11 cellular contexts compared by ENCODE assay signal in the genomic region with DNA sequence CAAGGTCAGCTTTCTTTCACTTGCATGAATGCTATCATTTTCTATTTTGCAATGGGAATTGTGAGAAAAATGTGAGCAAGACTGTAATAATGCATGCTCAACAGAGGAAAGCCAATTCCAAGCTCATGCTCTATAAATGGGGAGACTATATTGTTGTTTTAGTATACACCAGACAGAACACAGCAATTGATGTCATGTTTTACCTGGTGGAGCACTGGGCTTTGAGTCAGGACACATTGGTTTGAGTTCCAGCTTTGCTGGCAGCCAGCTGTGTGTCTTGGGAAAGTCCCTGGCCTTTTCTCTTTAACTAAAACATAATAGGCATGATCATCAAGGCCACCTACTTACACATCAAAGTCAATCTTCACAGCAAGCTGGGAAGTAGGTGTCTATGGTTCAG.
"Had no signal": no experiment of that assay in that cellular context is flagged by ENCODE, and none has a peak within 500 bp of the region (broad histone marks: within the 10 kb centered on the region; RNA-seq: fewer than 3 reads in every experiment).

No MANE protein-coding gene starts in this region.

- FAIRE-seq: H1, H54 had no signal

- DNase-seq: GM23248, GOT3, H7, H9, HCEC 1CT, HFFc6 had no signal

- H3K4me2 ChIP-seq: GM23338 had no signal

- ATAC-seq: GM23338, HCT116 had no signal

- H3K4me3 ChIP-seq: GM23248, GM23338, HAP-1 had no signal

- H3K9me3 ChIP-seq: HAP-1 had no signal

- H3K36me3 ChIP-seq: HAP-1 had no signal

- H2AFZ ChIP-seq: GM23248, GM23338 had no signal

- H3K9ac ChIP-seq: GM23248 had no signal

- H3K4me1 ChIP-seq: HAP-1 had no signal

- H3K27ac ChIP-seq: GM23248 had no signal
